22 cellular contexts compared by ENCODE assay signal in the genomic region with DNA sequence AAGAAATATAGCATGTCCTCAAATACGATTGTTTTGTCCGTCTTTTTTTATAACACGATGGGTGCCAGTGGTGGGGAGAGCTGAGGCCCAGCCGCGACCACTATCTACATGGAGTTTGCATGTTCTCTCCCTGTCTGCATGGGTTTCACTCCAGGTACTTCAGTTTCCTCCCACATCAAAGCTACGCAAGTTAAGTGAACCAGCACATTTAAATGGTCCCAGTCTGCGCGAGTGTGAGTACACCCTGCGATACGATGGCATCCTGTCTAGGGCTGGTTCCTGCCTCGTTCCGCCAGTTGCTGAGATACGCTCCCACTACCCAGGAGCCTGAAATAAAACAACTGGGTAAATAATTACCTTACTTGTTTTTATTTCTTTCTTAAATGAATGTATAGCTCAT.
A peak's percentile ranks its signal among the peaks of the same experiment; 100 is the strongest.
DNase-seq lines count a peak whose midpoint lies in the region; ATAC-seq and TF ChIP-seq lines count a peak whose summit lies in the region.
"Had no signal": no experiment of that assay in that cellular context is flagged by ENCODE, and none has a peak within 500 bp of the region (broad histone marks: within the 10 kb centered on the region; RNA-seq: fewer than 3 reads in every experiment).

No MANE protein-coding gene starts in this region.

- H3K4me3 Mint-ChIP-seq in memory B cell = no peak overlapping the region
- H3K4me3 Mint-ChIP-seq: CD8-positive, alpha-beta T cell had no signal

- H3K27ac Mint-ChIP-seq in memory B cell = no peak overlapping the region
- H3K27ac Mint-ChIP-seq: CD8-positive, alpha-beta T cell had no signal

- TF ChIP-seq CTCF in C4-2B (conservative IDR thresholded peaks at IDR 0.05) = no peak

- DNase-seq in DMS53 treated with DMSO at 0.1 percent for 48 hours (lab: John Stamatoyannopoulos, UW; ENCODE audit: unreplicated experiment) (peak; percentile 75), NCI-H510A treated with DMSO at 0.1 percent for 48 hours (lab: John Stamatoyannopoulos, UW) (peak; percentile 89), memory B cell (ENCODE audit: low spot score in 2 of 2) (no peak), SKM-1 treated with dmso at 0.1 percent for 144 hours (lab: John Stamatoyannopoulos, UW; ENCODE audit: unreplicated experiment) (no peak)
- DNase-seq in activated naive CD4-positive, alpha-beta T cell treated with anti-CD3 and anti-CD28 coated beads, Interleukin-2, amount 50 U/mL, for 16 hours = no peak
- DNase-seq: CD8-positive, alpha-beta T cell; GDM1; IMR-90; Karpas-422; MG63; NCI-H1048; NCI-H1694 treated with DMSO at 0.1 percent for 48 hours; NCI-H345; NCI-H82; PC-9; SIG-M5; T-helper 1 cell had no signal

- H3K27me3 Mint-ChIP-seq in memory B cell = no peaks in the 10 kb centered on the region

- peaks cover 38% of the 10 kb centered on the region for H3K36me3 Mint-ChIP-seq in memory B cell

- H3K27ac ChIP-seq in C4-2B = peak overlapping the region; percentile 49
- H3K27ac ChIP-seq: BLaER1, PC-9, RWPE1 had no signal

- H3K9me3 Mint-ChIP-seq in memory B cell = no peaks in the 10 kb centered on the region
- H3K9me3 Mint-ChIP-seq: CD8-positive, alpha-beta T cell had no signal

- ATAC-seq in memory B cell (ENCODE audit: low read depth) (peak; percentile 34), HG03378 (IDR thresholded peaks at IDR 0.05; ENCODE audit: unreplicated experiment) (no peak)
- ATAC-seq: CD8-positive, alpha-beta T cell; SK-N-SH treated with all-trans-retinoic acid at 6 μM for 48 hours had no signal

- H3K4me1 Mint-ChIP-seq in memory B cell = peaks cover 7% of the 10 kb centered on the region

Comparison
In these comparisons a context has a peak if more than half of its experiments do, and no peak if none do; other contexts are left out.
1. DNase-seq: peak in DMS53 treated with DMSO at 0.1 percent for 48 hours (single experiment) and NCI-H510A treated with DMSO at 0.1 percent for 48 hours (single experiment); none in memory B cell (0 of 2), SKM-1 treated with dmso at 0.1 percent for 144 hours (single experiment) and activated naive CD4-positive, alpha-beta T cell treated with anti-CD3 and anti-CD28 coated beads, Interleukin-2, amount 50 U/mL, for 16 hours (single experiment).